ENCODE assay signal across 29 cellular contexts in the genomic region with DNA sequence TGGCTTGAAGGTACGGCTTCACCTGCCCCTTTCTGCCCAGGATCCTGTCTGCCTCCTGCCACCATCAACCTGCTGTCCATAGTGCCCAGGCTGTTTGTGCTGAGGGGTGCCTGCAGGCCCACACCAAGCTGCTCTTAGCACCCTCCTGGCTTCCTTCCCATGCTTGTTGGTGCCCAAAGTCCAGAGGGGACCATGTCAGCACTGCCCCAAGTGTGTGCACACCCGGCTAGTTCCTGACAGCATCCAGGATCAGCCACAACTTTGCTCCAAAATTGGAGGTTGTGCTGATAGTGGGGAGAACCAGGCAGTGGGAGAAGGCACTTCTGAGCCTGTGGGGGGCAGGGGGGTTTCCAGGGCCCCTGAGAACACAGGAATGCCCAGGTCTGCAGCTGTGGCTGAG.
"Had no signal": no experiment of that assay in that cellular context is flagged by ENCODE, and none has a peak within 500 bp of the region (broad histone marks: within the 10 kb centered on the region; RNA-seq: fewer than 3 reads in every experiment).

No MANE protein-coding gene starts in this region.

- H3K9ac ChIP-seq: parathyroid adenoma had no signal

- H3K27ac Mint-ChIP-seq: naive thymus-derived CD8-positive, alpha-beta T cell; natural killer cell treated with Interleukin-12 subunit alpha and Interleukin-12 subunit beta and Interleukin-15 and Interleukin-18, amount 100 ng/mL, for 72 hours; nephron progenitor cell; progenitor cell of endocrine pancreas; stimulated activated effector memory CD8-positive, alpha-beta T cell treated with anti-CD3 and anti-CD28 coated beads, Interleukin-12 subunit alpha, Interleukin-12 subunit beta, amount 100 ng/mL, for 72 hours; stimulated activated naive B cell treated with anti-CD40 and anti-IgM and Interleukin-4, amounts not matched to agents 10 μg/mL and 1 μg/mL and 100 μg/mL, for 72 hours; stimulated activated naive CD8-positive, alpha-beta T cell treated with anti-CD3 and anti-CD28 coated beads, Interleukin-15, Interleukin-2, amounts not matched to agents 100 ng/mL and 50 ng/mL, for 24 hours had no signal

- H3K27me3 ChIP-seq: ovary, right lobe of liver, sigmoid colon, stomach, thyroid gland, tibial nerve, upper lobe of left lung, uterus had no signal

- H3K9me3 ChIP-seq: psoas muscle, right lobe of liver, sigmoid colon, stomach, thoracic aorta, thyroid gland, tibial nerve, upper lobe of left lung, uterus had no signal

- H3K4me1 ChIP-seq: parathyroid adenoma, psoas muscle, right lobe of liver, sigmoid colon, stomach, thyroid gland, tibial nerve, upper lobe of left lung, uterus had no signal

- H3K4me3 ChIP-seq: ovary, psoas muscle, right lobe of liver, sigmoid colon, stomach, thoracic aorta, thyroid gland, tibial nerve, upper lobe of left lung, uterus had no signal

- H3K27ac ChIP-seq: ovary, parathyroid adenoma, psoas muscle, right lobe of liver, sigmoid colon, stomach, thoracic aorta, thyroid gland, tibial nerve, upper lobe of left lung, uterus had no signal

- DNase-seq: naive B cell; naive thymus-derived CD8-positive, alpha-beta T cell; nephron progenitor cell; occipital lobe; ovary; posterior cingulate gyrus; psoas muscle; right cardiac atrium; right lobe of liver; sigmoid colon; small intestine; stimulated activated CD4-positive, alpha-beta T cell treated with anti-CD3 and anti-CD28 coated beads, Interleukin-15, amount 100 ng/mL, for 24 hours; stimulated activated CD4-positive, alpha-beta T cell treated with anti-CD3 and anti-CD28 coated beads, Interleukin-2, amount 100 ng/mL, for 24 hours; stimulated activated CD4-positive, alpha-beta T cell treated with anti-CD3 and anti-CD28 coated beads, Interleukin-2, amount 100 ng/mL, for 48 hours; stimulated activated CD4-positive, alpha-beta T cell treated with anti-CD3 and anti-CD28 coated beads, Interleukin-4, amount 100 ng/mL, for 24 hours; stimulated activated naive B cell treated with anti-CD40 and anti-IgM and Interleukin-4, amounts not matched to agents 10 μg/mL and 1 μg/mL and 100 μg/mL, for 72 hours; stimulated activated naive CD4-positive, alpha-beta T cell treated with Interleukin-2 at 50 U/mL for 16 hours; stomach; thyroid gland; uterus had no signal

- H3K27me3 Mint-ChIP-seq: naive B cell; naive thymus-derived CD8-positive, alpha-beta T cell; natural killer cell treated with Interleukin-12 subunit alpha and Interleukin-12 subunit beta and Interleukin-15 and Interleukin-18, amount 100 ng/mL, for 72 hours; progenitor cell of endocrine pancreas; stimulated activated naive B cell treated with anti-CD40 and anti-IgM and Interleukin-4, amounts not matched to agents 10 μg/mL and 1 μg/mL and 100 μg/mL, for 72 hours; stimulated activated naive CD8-positive, alpha-beta T cell treated with anti-CD3 and anti-CD28 coated beads, Interleukin-15, Interleukin-2, amounts not matched to agents 100 ng/mL and 50 ng/mL, for 24 hours had no signal

- H2AFZ ChIP-seq: parathyroid adenoma had no signal

- H3K4me1 Mint-ChIP-seq: naive B cell; naive thymus-derived CD8-positive, alpha-beta T cell; nephron progenitor cell; neural crest cell; stimulated activated effector memory CD8-positive, alpha-beta T cell treated with anti-CD3 and anti-CD28 coated beads, Interleukin-12 subunit alpha, Interleukin-12 subunit beta, amount 100 ng/mL, for 72 hours; stimulated activated naive B cell treated with anti-CD40 and anti-IgM and Interleukin-4, amounts not matched to agents 10 μg/mL and 1 μg/mL and 100 μg/mL, for 72 hours had no signal

- H3K4me3 Mint-ChIP-seq: naive B cell; naive thymus-derived CD8-positive, alpha-beta T cell; natural killer cell treated with Interleukin-12 subunit alpha and Interleukin-12 subunit beta and Interleukin-15 and Interleukin-18, amount 100 ng/mL, for 72 hours; nephron progenitor cell; neural crest cell; stimulated activated effector memory CD8-positive, alpha-beta T cell treated with anti-CD3 and anti-CD28 coated beads, Interleukin-12 subunit alpha, Interleukin-12 subunit beta, amount 100 ng/mL, for 72 hours; stimulated activated naive B cell treated with anti-CD40 and anti-IgM and Interleukin-4, amounts not matched to agents 10 μg/mL and 1 μg/mL and 100 μg/mL, for 72 hours; stimulated activated naive CD8-positive, alpha-beta T cell treated with anti-CD3 and anti-CD28 coated beads, Interleukin-15, Interleukin-2, amounts not matched to agents 100 ng/mL and 50 ng/mL, for 24 hours had no signal

- H3K9me3 Mint-ChIP-seq: naive thymus-derived CD8-positive, alpha-beta T cell; natural killer cell treated with Interleukin-12 subunit alpha and Interleukin-12 subunit beta and Interleukin-15 and Interleukin-18, amount 100 ng/mL, for 72 hours; stimulated activated effector memory CD8-positive, alpha-beta T cell treated with anti-CD3 and anti-CD28 coated beads, Interleukin-12 subunit alpha, Interleukin-12 subunit beta, amount 100 ng/mL, for 72 hours; stimulated activated naive CD8-positive, alpha-beta T cell treated with anti-CD3 and anti-CD28 coated beads, Interleukin-15, Interleukin-2, amounts not matched to agents 100 ng/mL and 50 ng/mL, for 24 hours had no signal

- H3K36me3 ChIP-seq: ovary, uterus had no signal
